In the genomic region with DNA sequence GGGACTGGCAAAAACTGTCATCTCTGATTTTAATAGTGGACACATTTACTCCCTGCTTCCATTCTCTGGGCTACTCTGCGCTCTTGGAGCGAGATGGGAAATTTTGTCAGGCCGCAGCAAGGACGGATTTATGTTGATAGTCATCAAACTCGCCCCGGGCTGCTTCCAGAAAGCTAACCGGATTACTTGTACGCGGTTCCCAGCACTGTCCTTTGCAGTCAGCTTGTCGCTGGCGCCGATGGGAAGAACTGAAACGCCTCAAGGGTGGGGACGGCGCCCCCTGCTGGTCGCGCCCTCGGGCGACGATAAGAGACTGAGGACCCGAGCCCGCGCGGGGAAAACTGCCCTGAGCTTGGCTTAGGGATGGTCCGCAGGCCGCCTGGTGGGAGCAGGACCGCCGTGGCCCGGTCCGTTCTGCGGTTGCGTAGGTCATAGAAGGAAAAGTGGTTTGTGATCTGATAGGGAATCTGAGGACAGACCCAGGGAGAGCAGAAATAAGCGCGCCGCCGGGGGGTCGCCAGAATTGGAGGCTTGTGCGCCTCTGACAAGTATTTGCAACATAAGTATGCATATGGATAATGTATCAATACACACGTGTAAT, we compare ENCODE assay signal across 8 cellular contexts. TPM values are rescaled to one million over a fixed set of nuclear protein-coding genes. Genes with fewer than 3 reads are reported as not detected.
DNase-seq lines count a peak whose midpoint lies in the region; ATAC-seq and TF ChIP-seq lines count a peak whose summit lies in the region.

No MANE protein-coding gene starts in this region.

- no peak overlapping the region for H3K18ac ChIP-seq in IMR-90 (ENCODE audit: low read depth, low read length)

- H2AFZ ChIP-seq in IMR-90 (replicated peaks; ENCODE audit: low read length, poor library complexity) (peak overlapping the region; percentile 95), OCI-LY3 (ENCODE audit: low read depth, low read length) (peak overlapping the region; percentile 50)

- no peak for TF ChIP-seq POLR2A in IMR-90 (IDR thresholded peaks at IDR 0.05; ENCODE audit: low read depth, low read length)

- H3K79me1 ChIP-seq in IMR-90 (ENCODE audit: low read depth in 1 of 2, low read length in 2 of 2): peaks cover 8 to 19% of the 10 kb centered on the region in 2 experiments; a peak in 3 of 4 replicates

- H3K27ac ChIP-seq in IMR-90 (ENCODE audit: insufficient read depth, low read length) (peak overlapping the region; percentile 25; the same call in 1 of the 2 replicates), OCI-LY3 (ENCODE audit: low read length) (peak overlapping the region; percentile 52), esophagus (ENCODE audit: low read depth in 2 of 2, low read length in 1 of 2) (peak overlapping the region; percentile 38 to 84), mucosa of rectum (ENCODE audit: low read depth in 2 of 2, low read length in 2 of 2) (peak overlapping the region; percentile 57 to 63)

- no peak overlapping the region for H3K14ac ChIP-seq in IMR-90 (replicated peaks; ENCODE audit: low read depth, low read length)

- H3K4me2 ChIP-seq in IMR-90 (ENCODE audit: low read depth, low read length): peak overlapping the region; percentile 91
- peak overlapping the region; percentile 63 for H3K4me2 ChIP-seq in OCI-LY3 (ENCODE audit: low read length)

- ATAC-seq in GM21423 (IDR thresholded peaks at IDR 0.05; ENCODE audit: unreplicated experiment) (peak; percentile 57), IMR-90 (ENCODE audit: low read depth) (peak; percentile 74)

- H3K4me1 ChIP-seq in IMR-90 (ENCODE audit: control insufficient read depth, insufficient read depth, low read length) (peaks cover 3% of the 10 kb centered on the region; the same call in 1 of the 2 replicates), OCI-LY3 (ENCODE audit: low read length) (peaks cover 8% of the 10 kb centered on the region; the same call in 1 of the 2 replicates), esophagus (ENCODE audit: control insufficient read depth in 2 of 2, insufficient read depth in 2 of 2, low read length in 1 of 2) (peaks cover 6 to 10% of the 10 kb centered on the region in 2 donors), mucosa of rectum (ENCODE audit: control insufficient read depth in 2 of 2, insufficient read depth in 2 of 2, low read length in 2 of 2) (peaks cover 9 to 17% of the 10 kb centered on the region in 2 donors)

- H4K20me1 ChIP-seq in IMR-90 (ENCODE audit: insufficient read depth, low read length): no peaks in the 10 kb centered on the region
- H4K20me1 ChIP-seq in OCI-LY3 (ENCODE audit: insufficient read depth, low read length): no peaks in the 10 kb centered on the region

- H3K56ac ChIP-seq in IMR-90 (ENCODE audit: extremely low read depth, insufficient read depth, low read length): no peak overlapping the region

- no peak overlapping the region for H2AK5ac ChIP-seq in IMR-90 (ENCODE audit: low read depth, low read length)

- in situ Hi-C loops in Caki2 (cut with HindIII; ENCODE audit: low pct_unique_long_range_greater_than_20kb, low sequenced_read_pairs): no loop called here
- in situ Hi-C loops in IMR-90 (cut with MboI; ENCODE audit: low sequenced_read_pairs): no loop called here

- peak overlapping the region; percentile 40; the same call in 1 of the 2 replicates for H4K5ac ChIP-seq in IMR-90 (ENCODE audit: low read depth, low read length)

- no peaks in the 10 kb centered on the region for H3K27me3 ChIP-seq in IMR-90 (ENCODE audit: control insufficient read depth, insufficient read depth, low read length)
- H3K27me3 ChIP-seq in OCI-LY3 (ENCODE audit: low read depth, low read length): no peaks in the 10 kb centered on the region
- H3K27me3 ChIP-seq in esophagus (ENCODE audit: control insufficient read depth in 1 of 2, insufficient read depth in 2 of 2, low read length in 2 of 2): no peaks in the 10 kb centered on the region
- peaks cover 12 to 18% of the 10 kb centered on the region in 2 donors for H3K27me3 ChIP-seq in mucosa of rectum (ENCODE audit: control insufficient read depth in 2 of 2, insufficient read depth in 2 of 2, low read length in 2 of 2)

- no peaks in the 10 kb centered on the region; the same call in 1 of the 2 replicates for H3K9me1 ChIP-seq in IMR-90 (ENCODE audit: insufficient read depth, low read length)

- H3K36me3 ChIP-seq in IMR-90 (ENCODE audit: control insufficient read depth, insufficient read depth, low read length) (peaks cover 12% of the 10 kb centered on the region), OCI-LY3 (replicated peaks; ENCODE audit: low read depth, low read length) (peaks cover 13% of the 10 kb centered on the region), esophagus (ENCODE audit: control insufficient read depth in 2 of 2, insufficient read depth in 2 of 2, low read length in 1 of 2) (peaks cover 0 to 9% of the 10 kb centered on the region in 2 donors), mucosa of rectum (ENCODE audit: control insufficient read depth in 2 of 2, insufficient read depth in 2 of 2, low read length in 2 of 2) (peaks cover 18 to 27% of the 10 kb centered on the region in 2 donors)

- H2BK20ac ChIP-seq in IMR-90 (ENCODE audit: low read depth, low read length): no peak overlapping the region

- H2AK9ac ChIP-seq in IMR-90 (replicated peaks; ENCODE audit: low read depth, low read length, poor library complexity): peak overlapping the region; percentile 47

- CTCF ChIA-PET in IMR-90 (lab: Yijun Ruan, JAX): interaction anchor here (0.5 to 2.4 kb wide), 18 partner anchors 10 to 496 kb away, joined by 3 to 24 read pairs (median 6); a partner anchor contains a TSS

- DNase-seq in Caki2 (ENCODE audit: low read depth) (peak; percentile 80), IMR-90 (peak; percentile 84), activated T-cell treated with anti-CD3 and anti-CD28 coated beads for 24 hours (ENCODE audit: low read depth) (peak; percentile 79)
- DNase-seq in stimulated activated CD8-positive, alpha-beta memory T cell treated with anti-CD3 and anti-CD28 coated beads, Interleukin-4, amount 100 ng/mL, for 24 hours (ENCODE audit: low read depth): peak; percentile 78

- no peak overlapping the region for H3K23ac ChIP-seq in IMR-90 (ENCODE audit: low read depth, low read length)

- no peak overlapping the region for H2BK15ac ChIP-seq in IMR-90 (ENCODE audit: low read depth, low read length)

- TF ChIP-seq RAD21 in IMR-90 (IDR thresholded peaks at IDR 0.05; ENCODE audit: low read length): peak; percentile 78

- no TSS peak for BruUV-seq in IMR-90 (replicated peaks; lab: Mats Ljungman, UMichigan)

- POLR2A ChIA-PET in IMR-90 (lab: Charles Lee; ENCODE audit: unreplicated experiment): no interaction called here

- H2BK5ac ChIP-seq in IMR-90 (ENCODE audit: low read depth, low read length, poor library complexity, severe bottlenecking): peak overlapping the region; percentile 57

- peak overlapping the region; percentile 61 for H3K4me3 ChIP-seq in IMR-90 (ENCODE audit: insufficient read depth, low read depth, low read length)
- H3K4me3 ChIP-seq in OCI-LY3 (ENCODE audit: low read length): peak overlapping the region; percentile 93
- peak overlapping the region; percentile 47 to 74 for H3K4me3 ChIP-seq in esophagus (ENCODE audit: low read depth in 1 of 2, low read length in 2 of 2)
- H3K4me3 ChIP-seq in mucosa of rectum (ENCODE audit: low read length in 2 of 2): peak overlapping the region; percentile 90 to 99

- H3K79me2 ChIP-seq in OCI-LY3 (ENCODE audit: low read length): peaks cover 21% of the 10 kb centered on the region

- dilution Hi-C loops in IMR-90 (cut with HindIII; ENCODE audit: low sequenced_read_pairs, unreplicated experiment): no loop called here

- H3K9me3 ChIP-seq in IMR-90 (ENCODE audit: control insufficient read depth, insufficient read depth, low read length) (no peaks in the 10 kb centered on the region), OCI-LY3 (ENCODE audit: insufficient read depth, low read length) (no peaks in the 10 kb centered on the region), esophagus (ENCODE audit: control insufficient read depth in 2 of 2, insufficient read depth in 1 of 2, low read depth in 1 of 2, low read length in 1 of 2) (no peaks in the 10 kb centered on the region), mucosa of rectum (ENCODE audit: control insufficient read depth in 2 of 2, low read length in 2 of 2) (no peaks in the 10 kb centered on the region)

- 0% methylated on average over 6 of the region's 39 CpGs; no CpG with 5 or more reads in 1 of the 2 experiments for WGBS in IMR-90 (ENCODE audit: extremely low coverage in 2 of 2, insufficient read length in 1 of 2), 2 experiments
- WGBS in esophagus, 2 donors: 1% methylated on average over 39 of the region's 39 CpGs

- H3K9ac ChIP-seq in IMR-90 (ENCODE audit: low read depth, low read length) (peak overlapping the region; percentile 66), OCI-LY3 (ENCODE audit: low read length) (peak overlapping the region; percentile 47), mucosa of rectum (ENCODE audit: low read depth in 1 of 2, low read length in 2 of 2) (peak overlapping the region; percentile 61 to 73)

- intact Hi-C loops in IMR-90 (cut with micrococcal nuclease): loop anchor here (1.0 kb wide), 3 partner anchors 18 to 254 kb away; no protein-coding TSS in a partner anchor

- H4K91ac ChIP-seq in IMR-90 (ENCODE audit: insufficient read depth, low read depth, low read length): peak overlapping the region; percentile 49

- TF ChIP-seq CTCF in IMR-90 (conservative IDR thresholded peaks at IDR 0.05; ENCODE audit: low read depth, low read length) (peak; percentile 89), OCI-LY3 (IDR thresholded peaks at IDR 0.05; ENCODE audit: low read depth, low read length) (peak; percentile 70)

- H3K4ac ChIP-seq in IMR-90 (ENCODE audit: low read depth, low read length): no peak overlapping the region; the same call in 1 of the 2 replicates

- peak overlapping the region; percentile 69 to 84; a peak in 3 of 4 replicates for H4K8ac ChIP-seq in IMR-90 (ENCODE audit: low read depth in 2 of 2, low read length in 2 of 2)

- H2BK120ac ChIP-seq in IMR-90 (ENCODE audit: low read depth, low read length): peak overlapping the region; percentile 40; the same call in 1 of the 2 replicates

TF ChIP-seq in IMR-90, 13 proteins besides CTCF, POLR2A, EP300 and RAD21 (continues in another document):
- TF ChIP-seq CHD1 (IDR thresholded peaks at IDR 0.05; ENCODE audit: low read depth, low read length) (no peak), FOS (IDR thresholded peaks at IDR 0.05; ENCODE audit: low read depth, low read length) (no peak)

RNA-seq across cellular contexts. Expression of a gene that starts 1.0 kb away (rescaled TPM):
- total RNA-seq in Caki2 (2014; rRNA removed; shearing (Covaris generic); ENCODE audit: low replicate concordance): 24.0 and 36.6 TPM in 2 replicates
- total RNA-seq in IMR-90 (2012; rRNA removed): 12.2 and 15.4 TPM in 2 replicates
- polyA plus RNA-seq in IMR-90 (2012; rRNA removed): 15.2 and 16.7 TPM in 2 replicates
- polyA plus RNA-seq in IMR-90 (2012; cell fraction: cytosol; rRNA removed): 11.9 and 18.6 TPM in 2 replicates
- 9.6 and 14.5 TPM in 2 replicates for polyA plus RNA-seq in IMR-90 (2012; cell fraction: nucleus; rRNA removed; ENCODE audit: low replicate concordance)
- 10 to 100 TPM in 1 of 2 donors, 1 to 10 TPM in 1; 7.9 to 17.8 TPM for polyA plus RNA-seq in esophagus

RNA-seq across cellular contexts. Expression of a gene that starts 57.6 kb away (rescaled TPM):
- 136 and 165 TPM in 2 replicates for total RNA-seq in Caki2 (2014; rRNA removed; shearing (Covaris generic); ENCODE audit: low replicate concordance)
- 49.2 and 50.2 TPM in 2 replicates for total RNA-seq in IMR-90 (2012; rRNA removed)
- polyA plus RNA-seq in IMR-90 (2012; rRNA removed): 36.0 and 46.4 TPM in 2 replicates
- 13.5 and 14.4 TPM in 2 replicates for polyA plus RNA-seq in IMR-90 (2012; cell fraction: cytosol; rRNA removed)
- polyA plus RNA-seq in IMR-90 (2012; cell fraction: nucleus; rRNA removed; ENCODE audit: low replicate concordance): 4.4 and 20.9 TPM in 2 replicates
- 10 to 100 TPM in 1 of 2 donors, 1 to 10 TPM in 1; 6.4 to 27.5 TPM for polyA plus RNA-seq in esophagus

Comparison
In these comparisons a context has a peak if more than half of its experiments do, and no peak if none do; other contexts are left out.
1. Peak in every context shown above with its lines: DNase-seq, ATAC-seq, H3K4me3 ChIP-seq and H3K27ac ChIP-seq.